In the genomic region with DNA sequence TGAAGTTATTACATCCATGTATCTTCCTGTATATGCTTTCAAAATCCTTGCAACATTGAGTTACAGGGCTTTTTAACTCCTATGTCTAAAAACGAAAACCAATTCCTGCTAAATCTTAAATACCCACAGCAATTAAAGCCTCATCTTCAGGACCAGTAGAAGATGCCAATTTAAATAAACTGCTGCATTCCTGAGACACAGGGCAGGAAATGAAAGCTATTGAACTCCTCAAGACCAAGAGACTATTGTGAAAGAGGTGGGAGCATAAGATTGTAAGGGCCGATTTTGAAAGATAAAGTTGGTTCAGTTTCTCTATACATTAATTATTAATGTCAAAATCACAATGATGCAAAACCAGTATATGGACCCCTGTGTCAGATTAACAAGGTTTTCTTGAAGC, we compare ENCODE assay signal across 10 cellular contexts. TPM values are rescaled to one million over a fixed set of nuclear protein-coding genes. Genes with fewer than 3 reads are reported as not detected.
A peak's percentile ranks its signal among the peaks of the same experiment; 100 is the strongest.
DNase-seq lines count a peak whose midpoint lies in the region; ATAC-seq and TF ChIP-seq lines count a peak whose summit lies in the region.
"Not testable (repeated sequence)": the region's sequence is repeated elsewhere in the genome, so short reads cannot be mapped to it uniquely, and the experiment has no call there.
"Had no signal": no experiment of that assay in that cellular context is flagged by ENCODE, and none has a peak within 500 bp of the region (broad histone marks: within the 10 kb centered on the region; RNA-seq: fewer than 3 reads in every experiment).

No MANE protein-coding gene starts in this region.

- intact Hi-C loops in upper lobe of right lung (cut with DNase I): not testable (repeated sequence)

- not testable (repeated sequence) for DNase-seq in upper lobe of right lung

- ATAC-seq in upper lobe of right lung: peak; percentile 60

- not testable (repeated sequence) for H3K4me3 ChIP-seq in upper lobe of right lung

- not testable (repeated sequence) for H3K27ac ChIP-seq in upper lobe of right lung

- H3K27me3 ChIP-seq in upper lobe of right lung: not testable (repeated sequence)

- not testable (repeated sequence) for TF ChIP-seq CTCF in upper lobe of right lung (IDR thresholded peaks at IDR 0.05)

- not testable (repeated sequence) for H3K36me3 ChIP-seq in upper lobe of right lung

- H3K9me3 ChIP-seq in upper lobe of right lung: not testable (repeated sequence)

- not testable (repeated sequence) for H3K4me1 ChIP-seq in upper lobe of right lung

RNA-seq across cellular contexts. Expression of a gene that starts 28.5 kb away (rescaled TPM):
- not detected for total RNA-seq in upper lobe of right lung
- total RNA-seq: A172; A673; Caco-2; Calu3; CD4-positive, alpha-beta memory T cell; CD4-positive, alpha-beta T cell; CD4-positive, CD25-positive, alpha-beta regulatory T cell; CD8-positive, alpha-beta memory T cell; CD8-positive, alpha-beta T cell had no signal
